In genomic region chr14:106807493-106807892, GRCh38 we compare ENCODE assay signal across 3 cellular contexts.
"Had no signal": no experiment of that assay in that cellular context is flagged by ENCODE, and none has a peak within 500 bp of the region (broad histone marks: within the 10 kb centered on the region; RNA-seq: fewer than 3 reads in every experiment).

No MANE protein-coding gene starts in this region.

- H3K4me3 ChIP-seq: GM12878 had no signal

- DNase-seq: GDM1, GF-D8 had no signal

- ATAC-seq: GM12878 had no signal
